Comparison of ENCODE assay signal across 8 cellular contexts in genomic region chr15:70043590-70043989, GRCh38.
"Had no signal": no experiment of that assay in that cellular context is flagged by ENCODE, and none has a peak within 500 bp of the region (broad histone marks: within the 10 kb centered on the region; RNA-seq: fewer than 3 reads in every experiment).

No MANE protein-coding gene starts in this region.

- DNase-seq: H9, HCEC 1CT, HFFc6, KG1 had no signal

- H3K27ac ChIP-seq: HL-60 had no signal

- ATAC-seq: GM23338, HepG2 had no signal

- H3K9me3 Mint-ChIP-seq: GM23338, H9, HFFc6 had no signal

- H3K4me3 ChIP-seq: GM23338 had no signal

- H3K4me3 Mint-ChIP-seq: GM23338, H9, HFFc6 had no signal

- H3K4me2 ChIP-seq: GM23338 had no signal

- H2AFZ ChIP-seq: GM23338 had no signal

- H3K27ac Mint-ChIP-seq: GM23338, H9, HFFc6 had no signal

- H3K27me3 Mint-ChIP-seq: IgD-negative memory B cell had no signal
